Comparison of ENCODE assay signal across 8 cellular contexts in genomic region chr16:82229800-82230619, GRCh38. TPM values are rescaled to one million over a fixed set of nuclear protein-coding genes. Genes with fewer than 3 reads are reported as not detected.
DNase-seq lines count a peak whose midpoint lies in the region; ATAC-seq and TF ChIP-seq lines count a peak whose summit lies in the region.

No MANE protein-coding gene starts in this region.

- no peaks in the 10 kb centered on the region for H3K9me3 ChIP-seq in ovary

- intact Hi-C loops in ovary (cut with DNase I) = no loop called here

- no peaks in the 10 kb centered on the region for H3K4me1 ChIP-seq in ovary (ENCODE audit: insufficient read depth)

- H3K4me3 ChIP-seq in ovary = no peak overlapping the region

- 38 to 46% (median 39%) methylated on average over 6 of the region's 6 CpGs for WGBS in ovary, 3 donors

- no peak for ATAC-seq in GM21529 (IDR thresholded peaks at IDR 0.05; ENCODE audit: unreplicated experiment)

- H3K27me3 ChIP-seq in ovary = no peaks in the 10 kb centered on the region

- no peak for TF ChIP-seq CTCF in ovary (IDR thresholded peaks at IDR 0.05)
- TF ChIP-seq CTCF in type B pancreatic cell (conservative IDR thresholded peaks at IDR 0.05) = peak; percentile 92

- H3K27ac ChIP-seq in ovary = no peak overlapping the region

- DNase-seq in DMS114 treated with DMSO at 0.1 percent for 48 hours (lab: John Stamatoyannopoulos, UW; ENCODE audit: unreplicated experiment) (peak; percentile 64), Kasumi-1 (lab: John Stamatoyannopoulos, UW) (peak; percentile 65 to 69), SHP77 (lab: John Stamatoyannopoulos, UW) (peak; percentile 67 to 75), germinal center (ENCODE audit: low spot score) (peak; percentile 46), ovary (peak in 3 of 5 donors; percentile 18 to 38 (median 25)), type B pancreatic cell (ENCODE audit: extremely low spot score, unreplicated experiment) (no peak)
- peak; percentile 26 for DNase-seq in activated gamma-delta T cell treated with anti-CD3 and anti-CD28 coated beads, Interleukin-2, amount 50 U/mL, for 16 hours (ENCODE audit: low read depth)

- H3K9me3 Mint-ChIP-seq in type B pancreatic cell = no peaks in the 10 kb centered on the region

- H3K27me3 Mint-ChIP-seq in type B pancreatic cell = peaks cover 18% of the 10 kb centered on the region

- no peaks in the 10 kb centered on the region for H3K36me3 ChIP-seq in ovary

- TF ChIP-seq POLR2A in ovary (IDR thresholded peaks at IDR 0.05) = no peak

- no peak overlapping the region for H3K4me3 Mint-ChIP-seq in type B pancreatic cell

- no peaks in the 10 kb centered on the region for H3K36me3 Mint-ChIP-seq in type B pancreatic cell

- no peaks in the 10 kb centered on the region for H3K4me1 Mint-ChIP-seq in type B pancreatic cell (ENCODE audit: unreplicated experiment)

- no peak overlapping the region for H3K27ac Mint-ChIP-seq in type B pancreatic cell

- TF ChIP-seq EP300 in ovary (IDR thresholded peaks at IDR 0.05) = no peak

RNA-seq across cellular contexts. Expression of gene MPHOSPH6, which starts 60.0 kb away (rescaled TPM):
- total RNA-seq in ovary (10 to 100 TPM in 6 of 7 donors, 1 to 10 TPM in 1; 7.1 to 30.4 (median 13.1) TPM), type B pancreatic cell (ENCODE audit: low replicate concordance) (23.8 and 28.4 TPM in 2 replicates)
- polyA plus RNA-seq in ovary = 10 to 100 TPM; 14.4 to 41.3 TPM
